In genomic region chr7:55574062-55574717, GRCh38 we compare ENCODE assay signal across 9 cellular contexts. TPM values are rescaled to one million over a fixed set of nuclear protein-coding genes. Genes with fewer than 3 reads are reported as not detected.
DNase-seq lines count a peak whose midpoint lies in the region; FAIRE-seq and TF ChIP-seq lines count a peak whose summit lies in the region.
"Had no signal": no experiment of that assay in that cellular context is flagged by ENCODE, and none has a peak within 500 bp of the region (broad histone marks: within the 10 kb centered on the region; RNA-seq: fewer than 3 reads in every experiment).

No MANE protein-coding gene starts in this region.

- TF ChIP-seq POLR2A in prostate gland (IDR thresholded peaks at IDR 0.05): no peak

- no peaks in the 10 kb centered on the region for H3K36me3 ChIP-seq in duodenal mucosa (ENCODE audit: control insufficient read depth in 1 of 2, insufficient read depth in 2 of 2, low read length in 2 of 2)
- no peaks in the 10 kb centered on the region for H3K36me3 ChIP-seq in Caco-2 (ENCODE audit: control insufficient read depth, insufficient read depth, low read length)
- H3K36me3 ChIP-seq in prostate gland: no peaks in the 10 kb centered on the region
- H3K36me3 ChIP-seq in mesendoderm (ENCODE audit: control insufficient read depth, insufficient read depth, low read length): no peaks in the 10 kb centered on the region

- WGBS in prostate gland: 17% methylated on average over 3 of the region's 3 CpGs
- WGBS in mesendoderm (ENCODE audit: extremely low coverage, insufficient coverage, low lambda C conversion rate): no CpG with 5 or more reads among the region's 3 CpGs

- H3K23ac ChIP-seq in mesendoderm (ENCODE audit: low read length): no peak overlapping the region

- H2BK15ac ChIP-seq in mesendoderm (replicated peaks; ENCODE audit: low read depth): no peak overlapping the region

- H3K27ac ChIP-seq in duodenal mucosa (ENCODE audit: low read depth, low read length) (peak overlapping the region; percentile 22), prostate gland (no peak overlapping the region), mesendoderm (ENCODE audit: low read depth, low read length) (no peak overlapping the region)

- FAIRE-seq in frontal cortex (lab: Jason Lieb, UNC): no peak
- FAIRE-seq: endometrium had no signal

- H3K9me3 ChIP-seq in duodenal mucosa (ENCODE audit: control insufficient read depth in 1 of 2, low read length in 2 of 2) (no peaks in the 10 kb centered on the region), Caco-2 (no peaks in the 10 kb centered on the region), prostate gland (no peaks in the 10 kb centered on the region)

- no peaks in the 10 kb centered on the region for H3K27me3 ChIP-seq in duodenal mucosa (ENCODE audit: control insufficient read depth in 1 of 2, insufficient read depth in 2 of 2, low read length in 2 of 2)
- H3K27me3 ChIP-seq in Caco-2 (replicated peaks; ENCODE audit: control insufficient read depth, insufficient read depth, low read length): no peaks in the 10 kb centered on the region; the same call in 1 of the 2 replicates
- no peaks in the 10 kb centered on the region for H3K27me3 ChIP-seq in prostate gland (replicated peaks; ENCODE audit: insufficient read depth)
- H3K27me3 ChIP-seq in mesendoderm (ENCODE audit: insufficient read depth, low read length, poor library complexity): no peaks in the 10 kb centered on the region

- H3K27me3 Mint-ChIP-seq in progenitor cell of endocrine pancreas (peaks cover 30% of the 10 kb centered on the region), Caco-2 (ENCODE audit: insufficient read depth, unreplicated experiment) (peaks cover 3% of the 10 kb centered on the region)

- no peak overlapping the region for H4K8ac ChIP-seq in mesendoderm (ENCODE audit: low read depth, low read length)

- no peak overlapping the region for H3K56ac ChIP-seq in mesendoderm (ENCODE audit: low read length)

- H2BK5ac ChIP-seq in mesendoderm (ENCODE audit: low read length): no peak overlapping the region

- peaks cover 31% of the 10 kb centered on the region in 2 donors for H3K4me1 ChIP-seq in duodenal mucosa (ENCODE audit: control insufficient read depth in 1 of 2, insufficient read depth in 2 of 2, low read length in 2 of 2)
- H3K4me1 ChIP-seq in Caco-2: no peaks in the 10 kb centered on the region
- H3K4me1 ChIP-seq in prostate gland (replicated peaks): peaks cover 15% of the 10 kb centered on the region
- peaks cover 9% of the 10 kb centered on the region for H3K4me1 ChIP-seq in mesendoderm (ENCODE audit: control insufficient read depth, low read depth, low read length)

- TF ChIP-seq CTCF in progenitor cell of endocrine pancreas (IDR thresholded peaks at IDR 0.05; ENCODE audit: unreplicated experiment): no peak
- TF ChIP-seq CTCF in Caco-2 (IDR thresholded peaks at IDR 0.05; ENCODE audit: insufficient read depth in 1 of 2, low read depth in 1 of 2, low read length in 1 of 2, severe bottlenecking in 1 of 2, unreplicated experiment in 1 of 2): no peak
- TF ChIP-seq CTCF in prostate gland (IDR thresholded peaks at IDR 0.05): no peak

- H4K5ac ChIP-seq in mesendoderm (ENCODE audit: low read length): no peak overlapping the region

- no peak overlapping the region for H3K9ac ChIP-seq in duodenal mucosa (ENCODE audit: low read depth in 1 of 2, low read length in 2 of 2)
- H3K9ac ChIP-seq in mesendoderm (ENCODE audit: low read length): no peak overlapping the region

- H3K79me2 ChIP-seq in mesendoderm (ENCODE audit: control insufficient read depth, insufficient read depth, low read length): peaks cover 15% of the 10 kb centered on the region

- H3K27ac Mint-ChIP-seq in progenitor cell of endocrine pancreas: no peak overlapping the region
- H3K27ac Mint-ChIP-seq in Caco-2 (ENCODE audit: unreplicated experiment): no peak overlapping the region

- H3K9me3 Mint-ChIP-seq in progenitor cell of endocrine pancreas (ENCODE audit: low read depth): no peaks in the 10 kb centered on the region
- no peaks in the 10 kb centered on the region for H3K9me3 Mint-ChIP-seq in Caco-2 (ENCODE audit: unreplicated experiment)

- H3K4me3 Mint-ChIP-seq in progenitor cell of endocrine pancreas (ENCODE audit: low read depth) (peak overlapping the region; percentile 48), Caco-2 (ENCODE audit: unreplicated experiment) (no peak overlapping the region)

- intact Hi-C loops in Caco-2 (cut with micrococcal nuclease; ENCODE audit: unreplicated experiment) (loop anchor here (5.0 kb wide), 1 partner anchor 142 kb away; no protein-coding TSS in a partner anchor), prostate gland (cut with DNase I) (loop anchor here (10.0 kb wide), 1 partner anchor 209 kb away; the partner anchor contains the start of gene LANCL2)

- POLR2A ChIA-PET in Caco-2 (lab: Charles Lee): no interaction called here

- DNase-seq in H4 (ENCODE audit: low spot score): peak; percentile 52
- DNase-seq in OCI-M1 (lab: John Stamatoyannopoulos, UW): peak; percentile 1
- no peak for DNase-seq in progenitor cell of endocrine pancreas (ENCODE audit: low spot score, unreplicated experiment)
- DNase-seq in Caco-2: no peak
- DNase-seq in frontal cortex (ENCODE audit: low spot score in 2 of 2): no peak
- no peak for DNase-seq in prostate gland (ENCODE audit: low spot score)
- DNase-seq in mesendoderm: no peak

- H3K18ac ChIP-seq in mesendoderm (ENCODE audit: low read length): no peak overlapping the region

- no peak overlapping the region for H2AK5ac ChIP-seq in mesendoderm (ENCODE audit: low read length)

- H3K4me1 Mint-ChIP-seq in progenitor cell of endocrine pancreas (ENCODE audit: low read depth) (peaks cover 19% of the 10 kb centered on the region), Caco-2 (ENCODE audit: low read depth, unreplicated experiment) (peaks cover 16% of the 10 kb centered on the region)

- CTCF ChIA-PET in Caco-2 (lab: Charles Lee): no interaction called here

- H3K4me2 ChIP-seq in mesendoderm (ENCODE audit: low read length): no peak overlapping the region

- H3K36me3 Mint-ChIP-seq in progenitor cell of endocrine pancreas (ENCODE audit: insufficient read depth) (no peaks in the 10 kb centered on the region), Caco-2 (ENCODE audit: insufficient read depth, unreplicated experiment) (peaks cover 14% of the 10 kb centered on the region)

- peaks cover 1% of the 10 kb centered on the region for H3K79me1 ChIP-seq in mesendoderm (ENCODE audit: low read length)

- BruUV-seq in Caco-2 (replicated peaks; lab: Mats Ljungman, UMichigan): no TSS peak

- no peak overlapping the region for H2BK120ac ChIP-seq in mesendoderm (ENCODE audit: low read depth, low read length)

- H3K4me3 ChIP-seq in duodenal mucosa (ENCODE audit: low read depth in 1 of 2, low read length in 2 of 2) (peak overlapping the region in 1 of 2 donors; percentile 2), Caco-2 (ENCODE audit: low read depth, low read length) (no peak overlapping the region), prostate gland (no peak overlapping the region), mesendoderm (ENCODE audit: low read length) (no peak overlapping the region)

- H3K4ac ChIP-seq in mesendoderm (ENCODE audit: low read depth, low read length): no peak overlapping the region

RNA-seq across cellular contexts. Expression of gene VOPP1, which starts 1.9 kb away (rescaled TPM):
- 148 and 152 TPM in 2 replicates for total RNA-seq in H4 (2014; rRNA removed; shearing (Covaris generic))
- 45.6 and 47.8 TPM in 2 replicates for total RNA-seq in progenitor cell of endocrine pancreas
- total RNA-seq in Caco-2 (2022): 43.6 and 46.8 TPM in 2 replicates
- 83.6 TPM for total RNA-seq in frontal cortex
- total RNA-seq in prostate gland: 10 to 100 TPM; 29.4 to 46.6 TPM
- polyA plus RNA-seq in mesendoderm (2013, experiment 1 of 2): 36.4 TPM
- 36.7 TPM for polyA plus RNA-seq in mesendoderm (2013, experiment 2 of 2)

Comparison
In these comparisons a context has a peak if more than half of its experiments do, and no peak if none do; other contexts are left out.
1. DNase-seq: peak in H4 (single experiment) and OCI-M1 (single experiment); none in progenitor cell of endocrine pancreas (single experiment), Caco-2 (0 of 2), frontal cortex (0 of 2), prostate gland (single experiment) and mesendoderm (single experiment).